ENCODE assay signal across 8 cellular contexts in the genomic region with DNA sequence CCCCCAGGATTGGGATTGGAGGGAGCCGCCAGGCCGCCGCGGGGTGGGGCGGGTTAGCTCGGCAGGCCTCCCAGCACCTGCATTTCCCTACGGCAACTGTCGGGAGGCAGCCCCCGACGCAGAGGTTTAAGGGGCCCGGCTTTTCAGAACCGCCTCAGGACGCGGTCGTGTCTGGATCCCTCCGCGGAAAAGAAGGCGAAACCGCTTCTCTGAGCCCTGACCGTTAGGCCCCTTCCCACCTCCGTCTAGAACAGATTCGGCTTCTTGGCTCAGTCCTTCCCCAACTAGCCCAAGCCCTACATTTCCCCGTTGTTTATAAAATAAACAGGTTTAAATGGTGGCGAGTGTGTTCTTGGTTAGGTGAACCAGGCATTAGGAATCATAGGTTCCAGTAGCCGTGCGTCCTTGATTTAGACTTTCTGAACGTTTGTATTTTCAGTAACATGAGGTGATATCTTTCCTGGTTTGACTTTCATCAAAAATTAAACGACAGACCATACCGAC. TPM values are rescaled to one million over a fixed set of nuclear protein-coding genes. Genes with fewer than 3 reads are reported as not detected.
A peak's percentile ranks its signal among the peaks of the same experiment; 100 is the strongest.
DNase-seq lines count a peak whose midpoint lies in the region; ATAC-seq, FAIRE-seq and TF ChIP-seq lines count a peak whose summit lies in the region.

No MANE protein-coding gene starts in this region.

- peak overlapping the region; percentile 100 for H3K27ac Mint-ChIP-seq in T-helper 2 cell treated with Interferon-gamma antibody and Interleukin-4, amounts not matched to agents 5 μg/mL and 100 μg/mL, for 36 hours

- FAIRE-seq in GM12891 (lab: Jason Lieb, UNC): no peak

- TF ChIP-seq CTCF in GM06990 (IDR thresholded peaks at IDR 0.05; ENCODE audit: insufficient read depth, low read length, poor library complexity, severe bottlenecking) (no peak), omental fat pad (IDR thresholded peaks at IDR 0.05) (no peak)

- H3K4me3 ChIP-seq in GM06990 (replicated peaks; ENCODE audit: low read depth, low read length): peak overlapping the region; percentile 89

- no peaks in the 10 kb centered on the region for H3K27me3 Mint-ChIP-seq in T-helper 2 cell treated with Interferon-gamma antibody and Interleukin-4, amounts not matched to agents 5 μg/mL and 100 μg/mL, for 36 hours (ENCODE audit: low read depth)

- H3K36me3 ChIP-seq in GM06990 (ENCODE audit: control insufficient read depth, insufficient read depth, low read length): peaks cover 15% of the 10 kb centered on the region

- DNase-seq in GM06990 (ENCODE audit: extremely low read depth, insufficient read length): no peak
- no peak for DNase-seq in T-helper 2 cell treated with Interferon-gamma antibody and Interleukin-4, amounts not matched to agents 5 μg/mL and 100 μg/mL, for 36 hours (ENCODE audit: low spot score)
- DNase-seq in fibroblast of peridontal ligament (ENCODE audit: extremely low read depth): peak; percentile 61
- no peak for DNase-seq in omental fat pad (ENCODE audit: low spot score)
- DNase-seq in GM12891 (ENCODE audit: insufficient read length, low spot score): no peak
- DNase-seq in LoVo (ENCODE audit: low spot score): no peak

- peak overlapping the region; percentile 100 for H3K4me3 Mint-ChIP-seq in T-helper 2 cell treated with Interferon-gamma antibody and Interleukin-4, amounts not matched to agents 5 μg/mL and 100 μg/mL, for 36 hours

- no peak; the same call in none of the 2 replicates for TF ChIP-seq POLR2A in GM12891 (IDR thresholded peaks at IDR 0.05; ENCODE audit: low read depth, low read length)

- peak; percentile 3 for ATAC-seq in HG03039 (IDR thresholded peaks at IDR 0.05; ENCODE audit: unreplicated experiment)
- peak; percentile 3 for ATAC-seq in omental fat pad (ENCODE audit: low FRiP score)
- no peak for ATAC-seq in HG02973 (IDR thresholded peaks at IDR 0.05; ENCODE audit: unreplicated experiment)

- peaks cover 40% of the 10 kb centered on the region for H3K4me1 Mint-ChIP-seq in T-helper 2 cell treated with Interferon-gamma antibody and Interleukin-4, amounts not matched to agents 5 μg/mL and 100 μg/mL, for 36 hours (ENCODE audit: low read depth)

- no peaks in the 10 kb centered on the region for H3K27me3 ChIP-seq in GM06990 (replicated peaks; ENCODE audit: control insufficient read depth, insufficient read depth, low read length)

- H3K36me3 Mint-ChIP-seq in T-helper 2 cell treated with Interferon-gamma antibody and Interleukin-4, amounts not matched to agents 5 μg/mL and 100 μg/mL, for 36 hours (ENCODE audit: low read depth): peaks cover 55% of the 10 kb centered on the region

- H3K9me3 Mint-ChIP-seq in T-helper 2 cell treated with Interferon-gamma antibody and Interleukin-4, amounts not matched to agents 5 μg/mL and 100 μg/mL, for 36 hours: no peaks in the 10 kb centered on the region

TF ChIP-seq in GM12891, 5 proteins besides CTCF, POLR2A, EP300 and RAD21:
- TF ChIP-seq POU2F2 (IDR thresholded peaks at IDR 0.05; ENCODE audit: low read depth, low read length): no peak
- TF ChIP-seq SPI1 (IDR thresholded peaks at IDR 0.05; ENCODE audit: low read depth, low read length): no peak
- TF ChIP-seq TAF1 (IDR thresholded peaks at IDR 0.05; ENCODE audit: low read depth, low read length): no peak; the same call in 1 of the 2 replicates
- TF ChIP-seq POLR2AphosphoS5 (IDR thresholded peaks at IDR 0.05; ENCODE audit: low read depth, low read length): no peak
- no peak for TF ChIP-seq PAX5 (IDR thresholded peaks at IDR 0.05; ENCODE audit: insufficient read depth, low read length, severe bottlenecking)

RNA-seq across cellular contexts. Expression of gene HSPA8, which starts 1.0 kb away (rescaled TPM):
- 1,000 to 10,000 TPM in 2 of 4 donors, 100 to 1,000 TPM in 2; 751 to 1,858 (median 1,218) TPM for total RNA-seq in omental fat pad
- polyA plus RNA-seq in GM12891 (2012; ENCODE audit: low read depth, missing spikeins): 1,692 TPM
